In the genomic region with DNA sequence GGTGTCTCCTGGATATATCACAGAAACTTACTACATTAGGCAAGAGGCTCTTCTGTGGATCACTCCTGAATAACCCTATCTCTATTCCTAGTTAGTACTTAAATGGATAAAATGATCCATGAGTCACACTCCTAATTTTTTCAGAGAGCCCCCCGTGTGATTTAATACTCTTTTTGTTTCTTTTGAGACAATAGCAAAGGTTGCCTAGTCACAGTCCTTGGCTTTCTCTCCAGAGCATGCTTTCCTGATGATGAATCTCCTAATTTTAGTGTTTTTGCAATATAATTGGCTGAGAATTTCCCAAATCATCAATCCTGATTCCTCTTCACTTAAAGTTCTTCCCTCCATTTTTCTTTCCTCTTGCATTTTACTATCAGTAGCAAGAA, we compare ENCODE assay signal across 1 cellular context.
TF ChIP-seq lines count a peak whose summit lies in the region.

No MANE protein-coding gene starts in this region.

TF ChIP-seq in H1, 55 proteins besides CTCF, POLR2A, EP300 and RAD21:
- TF ChIP-seq SIRT6 (IDR thresholded peaks at IDR 0.05; ENCODE audit: low read length) (no peak), KDM5A (IDR thresholded peaks at IDR 0.05; ENCODE audit: low read length) (no peak), JUN (IDR thresholded peaks at IDR 0.05; ENCODE audit: low read depth, low read length) (no peak), NRF1 (IDR thresholded peaks at IDR 0.05; ENCODE audit: low read depth, low read length) (no peak), TEAD4 (IDR thresholded peaks at IDR 0.05; ENCODE audit: low read depth, low read length) (no peak), SIN3A (conservative IDR thresholded peaks at IDR 0.05 in 1 of 2, IDR thresholded peaks at IDR 0.05 in 1 of 2; ENCODE audit: low read depth in 1 of 2, low read length in 2 of 2) (no peak), HDAC2 (IDR thresholded peaks at IDR 0.05; ENCODE audit: borderline replicate concordance in 1 of 2, low read depth in 2 of 2, low read length in 2 of 2) (no peak), YY1 (IDR thresholded peaks at IDR 0.05; ENCODE audit: low read depth, low read length) (no peak), RNF2 (IDR thresholded peaks at IDR 0.05; ENCODE audit: borderline replicate concordance, low read depth, low read length, missing control alignments, poor library complexity, severe bottlenecking) (no peak), TCF12 (IDR thresholded peaks at IDR 0.05; ENCODE audit: low read depth, low read length) (no peak)
TF ChIP-seq in H1: peak in this region for 0.
